ENCODE assay signal across 30 cellular contexts in genomic region chr1:159248311-159248710, GRCh38. TPM values are rescaled to one million over a fixed set of nuclear protein-coding genes. Genes with fewer than 3 reads are reported as not detected.
"Had no signal": no experiment of that assay in that cellular context is flagged by ENCODE, and none has a peak within 500 bp of the region (broad histone marks: within the 10 kb centered on the region; RNA-seq: fewer than 3 reads in every experiment).

No MANE protein-coding gene starts in this region.

- H3K4me3 ChIP-seq: left lung, lower lobe of right lung, ovary, right atrium auricular region, right lobe of liver, stomach, testis, thyroid gland, transverse colon, upper lobe of left lung, vagina had no signal

- ATAC-seq: left colon; left lung; lower lobe of right lung; natural killer cell; right lobe of liver; stimulated activated naive B cell treated with anti-CD40 and anti-IgM and Interleukin-4, amounts not matched to agents 10 μg/mL and 1 μg/mL and 100 μg/mL, for 72 hours; stimulated activated naive CD8-positive, alpha-beta T cell treated with anti-CD3 and anti-CD28 coated beads, Interleukin-15, Interleukin-2, amounts not matched to agents 100 U/mL and 50 U/mL, for 24 hours had no signal

- H3K4me1 ChIP-seq: left lung, lower lobe of right lung, right atrium auricular region, right lobe of liver, stomach, testis, thyroid gland, transverse colon, upper lobe of left lung, vagina had no signal

- DNase-seq: hippocampal formation; kidney; left colon; left lung; lower lobe of right lung; mesendoderm; naive B cell; natural killer cell; ovary; right lobe of liver; stimulated activated CD4-positive, alpha-beta T cell treated with anti-CD3 and anti-CD28 coated beads, Interleukin-12 subunit alpha, Interleukin-12 subunit beta, amount 100 ng/mL, for 4 hours; stimulated activated CD4-positive, alpha-beta T cell treated with anti-CD3 and anti-CD28 coated beads, Interleukin-15, amount 100 ng/mL, for 24 hours; stimulated activated CD4-positive, alpha-beta T cell treated with anti-CD3 and anti-CD28 coated beads, Interleukin-2, amount 100 ng/mL, for 24 hours; stimulated activated CD4-positive, alpha-beta T cell treated with anti-CD3 and anti-CD28 coated beads, Interleukin-4, amount 100 ng/mL, for 1 hour; stimulated activated naive B cell treated with anti-CD40 and anti-IgM and Interleukin-4, amounts not matched to agents 10 μg/mL and 1 μg/mL and 100 μg/mL, for 72 hours; stimulated activated naive CD8-positive, alpha-beta T cell treated with anti-CD3 and anti-CD28 coated beads, Interleukin-15, Interleukin-2, amounts not matched to agents 100 U/mL and 50 U/mL, for 24 hours; stomach; testis; thyroid gland; transverse colon; upper lobe of left lung had no signal

- H3K36me3 ChIP-seq: left lung, lower lobe of right lung, ovary, right atrium auricular region, right lobe of liver, stomach, thyroid gland, transverse colon, upper lobe of left lung, vagina had no signal

- H3K27me3 ChIP-seq: left lung, ovary, right atrium auricular region, right lobe of liver, stomach, testis, thyroid gland, transverse colon, upper lobe of left lung, vagina had no signal

- H3K27ac ChIP-seq: left lung, lower lobe of right lung, ovary, right atrium auricular region, right lobe of liver, stomach, testis, thyroid gland, transverse colon, upper lobe of left lung, vagina had no signal

- FAIRE-seq: kidney had no signal

RNA-seq across cellular contexts. Expression of gene ACKR1, which starts 43.6 kb away (rescaled TPM):
- total RNA-seq: mononuclear cell, natural killer cell, renal cortical epithelial cell had no signal

RNA-seq across cellular contexts. Expression of gene FCER1A, which starts 53.8 kb away (rescaled TPM):
- total RNA-seq: mesothelial cell of epicardium, omental fat pad, progenitor cell of endocrine pancreas, pulmonary artery endothelial cell, renal cortical epithelial cell had no signal
- polyA plus RNA-seq: neural cell had no signal
